1 cellular context compared by ENCODE assay signal in the genomic region with DNA sequence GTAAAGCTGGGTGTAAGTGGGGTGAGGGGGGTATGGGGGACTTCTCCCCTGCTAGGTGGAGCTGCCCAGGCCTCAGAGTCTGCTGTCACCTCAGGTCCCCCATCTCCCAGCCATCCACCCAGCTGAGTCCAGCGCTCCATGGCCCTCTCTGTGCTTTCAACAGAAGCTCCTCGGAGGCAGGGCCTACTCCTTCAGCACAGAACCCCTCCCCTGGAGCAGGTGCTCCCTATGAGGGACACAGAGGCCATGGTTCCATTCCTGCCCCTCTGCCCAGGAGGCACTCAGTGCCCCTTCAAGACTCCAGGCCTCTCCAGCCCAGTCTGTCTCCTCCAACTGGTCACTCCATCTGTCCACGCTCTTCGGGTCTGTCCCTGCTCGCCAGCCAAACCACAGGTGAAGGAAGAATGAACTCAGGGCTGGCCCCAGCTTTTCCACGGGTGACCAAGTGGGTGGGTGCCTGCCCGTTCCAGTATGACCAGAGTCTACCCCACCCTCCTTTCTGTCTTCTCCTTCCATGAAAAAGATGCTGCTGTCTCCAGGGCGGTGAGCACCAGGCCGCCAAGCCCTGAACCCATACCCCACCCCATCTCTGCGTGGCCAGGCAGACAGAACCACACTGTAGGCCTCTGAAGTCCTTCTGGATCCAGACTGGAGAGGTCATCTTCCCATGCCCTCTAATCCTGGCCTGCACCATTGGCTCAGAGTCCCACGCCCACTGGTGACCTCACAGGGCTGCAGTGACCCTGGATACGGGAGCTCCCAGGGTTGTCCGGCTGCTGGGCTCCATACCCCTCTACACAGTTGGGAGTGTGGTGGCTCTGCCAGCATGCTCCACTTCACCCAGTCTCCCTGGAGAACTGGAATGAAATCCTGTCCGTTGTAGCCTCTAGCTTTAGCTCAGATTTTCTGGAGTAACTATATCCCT.
TF ChIP-seq lines count a peak whose summit lies in the region.

No MANE protein-coding gene starts in this region.

TF ChIP-seq in HepG2, 621 proteins besides CTCF, POLR2A, EP300 and RAD21:
- TF ChIP-seq, protein P1, sequence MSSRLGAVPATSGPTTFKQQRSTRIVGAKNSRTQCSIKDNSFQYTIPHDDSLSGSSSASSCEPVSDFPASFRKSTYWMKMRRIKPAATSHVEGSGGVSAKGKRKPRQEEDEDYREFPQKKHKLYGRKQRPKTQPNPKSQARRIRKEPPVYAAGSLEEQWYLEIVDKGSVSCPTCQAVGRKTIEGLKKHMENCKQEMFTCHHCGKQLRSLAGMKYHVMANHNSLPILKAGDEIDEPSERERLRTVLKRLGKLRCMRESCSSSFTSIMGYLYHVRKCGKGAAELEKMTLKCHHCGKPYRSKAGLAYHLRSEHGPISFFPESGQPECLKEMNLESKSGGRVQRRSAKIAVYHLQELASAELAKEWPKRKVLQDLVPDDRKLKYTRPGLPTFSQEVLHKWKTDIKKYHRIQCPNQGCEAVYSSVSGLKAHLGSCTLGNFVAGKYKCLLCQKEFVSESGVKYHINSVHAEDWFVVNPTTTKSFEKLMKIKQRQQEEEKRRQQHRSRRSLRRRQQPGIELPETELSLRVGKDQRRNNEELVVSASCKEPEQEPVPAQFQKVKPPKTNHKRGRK (CRISPR knock-in tag; IDR thresholded peaks at IDR 0.05) = no peak
- no peak for TF ChIP-seq ZC3H13 (CRISPR knock-in tag; IDR thresholded peaks at IDR 0.05)
- TF ChIP-seq, protein P2, sequence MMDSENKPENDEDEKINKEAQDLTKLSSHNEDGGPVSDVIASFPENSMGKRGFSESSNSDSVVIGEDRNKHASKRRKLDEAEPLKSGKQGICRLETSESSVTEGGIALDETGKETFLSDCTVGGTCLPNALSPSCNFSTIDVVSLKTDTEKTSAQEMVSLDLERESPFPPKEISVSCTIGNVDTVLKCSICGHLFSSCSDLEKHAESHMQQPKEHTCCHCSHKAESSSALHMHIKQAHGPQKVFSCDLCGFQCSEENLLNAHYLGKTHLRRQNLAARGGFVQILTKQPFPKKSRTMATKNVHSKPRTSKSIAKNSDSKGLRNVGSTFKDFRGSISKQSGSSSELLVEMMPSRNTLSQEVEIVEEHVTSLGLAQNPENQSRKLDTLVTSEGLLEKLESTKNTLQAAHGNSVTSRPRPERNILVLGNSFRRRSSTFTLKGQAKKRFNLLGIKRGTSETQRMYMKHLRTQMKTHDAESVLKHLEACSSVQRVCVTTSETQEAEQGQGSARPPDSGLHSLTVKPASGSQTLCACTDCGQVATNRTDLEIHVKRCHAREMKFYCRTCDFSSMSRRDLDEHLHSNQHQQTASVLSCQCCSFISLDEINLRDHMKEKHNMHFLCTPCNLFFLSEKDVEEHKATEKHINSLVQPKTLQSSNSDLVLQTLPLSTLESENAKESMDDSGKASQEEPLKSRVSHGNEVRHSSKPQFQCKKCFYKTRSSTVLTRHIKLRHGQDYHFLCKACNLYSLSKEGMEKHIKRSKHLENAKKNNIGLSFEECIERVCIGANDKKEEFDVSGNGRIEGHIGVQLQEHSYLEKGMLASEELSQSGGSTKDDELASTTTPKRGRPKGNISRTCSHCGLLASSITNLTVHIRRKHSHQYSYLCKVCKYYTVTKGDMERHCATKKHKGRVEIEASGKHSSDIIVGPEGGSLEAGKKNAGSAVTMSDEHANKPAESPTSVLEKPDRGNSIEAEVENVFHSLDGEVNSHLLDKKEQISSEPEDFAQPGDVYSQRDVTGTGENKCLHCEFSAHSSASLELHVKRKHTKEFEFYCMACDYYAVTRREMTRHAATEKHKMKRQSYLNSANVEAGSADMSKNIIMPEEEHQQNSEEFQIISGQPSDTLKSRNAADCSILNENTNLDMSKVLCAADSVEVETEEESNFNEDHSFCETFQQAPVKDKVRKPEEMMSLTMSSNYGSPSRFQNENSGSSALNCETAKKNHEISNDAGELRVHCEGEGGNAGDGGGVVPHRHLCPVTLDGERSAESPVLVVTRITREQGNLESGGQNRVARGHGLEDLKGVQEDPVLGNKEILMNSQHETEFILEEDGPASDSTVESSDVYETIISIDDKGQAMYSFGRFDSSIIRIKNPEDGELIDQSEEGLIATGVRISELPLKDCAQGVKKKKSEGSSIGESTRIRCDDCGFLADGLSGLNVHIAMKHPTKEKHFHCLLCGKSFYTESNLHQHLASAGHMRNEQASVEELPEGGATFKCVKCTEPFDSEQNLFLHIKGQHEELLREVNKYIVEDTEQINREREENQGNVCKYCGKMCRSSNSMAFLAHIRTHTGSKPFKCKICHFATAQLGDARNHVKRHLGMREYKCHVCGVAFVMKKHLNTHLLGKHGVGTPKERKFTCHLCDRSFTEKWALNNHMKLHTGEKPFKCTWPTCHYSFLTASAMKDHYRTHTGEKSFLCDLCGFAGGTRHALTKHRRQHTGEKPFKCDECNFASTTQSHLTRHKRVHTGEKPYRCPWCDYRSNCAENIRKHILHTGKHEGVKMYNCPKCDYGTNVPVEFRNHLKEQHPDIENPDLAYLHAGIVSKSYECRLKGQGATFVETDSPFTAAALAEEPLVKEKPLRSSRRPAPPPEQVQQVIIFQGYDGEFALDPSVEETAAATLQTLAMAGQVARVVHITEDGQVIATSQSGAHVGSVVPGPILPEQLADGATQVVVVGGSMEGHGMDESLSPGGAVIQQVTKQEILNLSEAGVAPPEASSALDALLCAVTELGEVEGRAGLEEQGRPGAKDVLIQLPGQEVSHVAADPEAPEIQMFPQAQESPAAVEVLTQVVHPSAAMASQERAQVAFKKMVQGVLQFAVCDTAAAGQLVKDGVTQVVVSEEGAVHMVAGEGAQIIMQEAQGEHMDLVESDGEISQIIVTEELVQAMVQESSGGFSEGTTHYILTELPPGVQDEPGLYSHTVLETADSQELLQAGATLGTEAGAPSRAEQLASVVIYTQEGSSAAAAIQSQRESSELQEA (CRISPR knock-in tag; IDR thresholded peaks at IDR 0.05; ENCODE audit: not compliant biosample characterization) = no peak
- TF ChIP-seq FOXA1 (IDR thresholded peaks at IDR 0.05) = no peak
- TF ChIP-seq FOXA1 (CRISPR knock-in tag; IDR thresholded peaks at IDR 0.05) = no peak
- TF ChIP-seq, protein P3, sequence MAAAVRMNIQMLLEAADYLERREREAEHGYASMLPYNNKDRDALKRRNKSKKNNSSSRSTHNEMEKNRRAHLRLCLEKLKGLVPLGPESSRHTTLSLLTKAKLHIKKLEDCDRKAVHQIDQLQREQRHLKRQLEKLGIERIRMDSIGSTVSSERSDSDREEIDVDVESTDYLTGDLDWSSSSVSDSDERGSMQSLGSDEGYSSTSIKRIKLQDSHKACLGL (CRISPR knock-in tag; IDR thresholded peaks at IDR 0.05) = no peak
- TF ChIP-seq SATB2 (CRISPR knock-in tag; IDR thresholded peaks at IDR 0.05) = no peak
- TF ChIP-seq NR2F6 (IDR thresholded peaks at IDR 0.05) = no peak
- 0 out of 2 replicates have a peak, but pooled peaks have one; percentile 15 for TF ChIP-seq NR2F6 (CRISPR knock-in tag; IDR thresholded peaks at IDR 0.05)
- TF ChIP-seq NRL (CRISPR knock-in tag; IDR thresholded peaks at IDR 0.05; ENCODE audit: borderline replicate concordance) = 0 out of 2 replicates have a peak, but pooled peaks have one; percentile 48
TF ChIP-seq in HepG2: peak in this region for 2.
